8 cellular contexts compared by ENCODE assay signal in the genomic region with DNA sequence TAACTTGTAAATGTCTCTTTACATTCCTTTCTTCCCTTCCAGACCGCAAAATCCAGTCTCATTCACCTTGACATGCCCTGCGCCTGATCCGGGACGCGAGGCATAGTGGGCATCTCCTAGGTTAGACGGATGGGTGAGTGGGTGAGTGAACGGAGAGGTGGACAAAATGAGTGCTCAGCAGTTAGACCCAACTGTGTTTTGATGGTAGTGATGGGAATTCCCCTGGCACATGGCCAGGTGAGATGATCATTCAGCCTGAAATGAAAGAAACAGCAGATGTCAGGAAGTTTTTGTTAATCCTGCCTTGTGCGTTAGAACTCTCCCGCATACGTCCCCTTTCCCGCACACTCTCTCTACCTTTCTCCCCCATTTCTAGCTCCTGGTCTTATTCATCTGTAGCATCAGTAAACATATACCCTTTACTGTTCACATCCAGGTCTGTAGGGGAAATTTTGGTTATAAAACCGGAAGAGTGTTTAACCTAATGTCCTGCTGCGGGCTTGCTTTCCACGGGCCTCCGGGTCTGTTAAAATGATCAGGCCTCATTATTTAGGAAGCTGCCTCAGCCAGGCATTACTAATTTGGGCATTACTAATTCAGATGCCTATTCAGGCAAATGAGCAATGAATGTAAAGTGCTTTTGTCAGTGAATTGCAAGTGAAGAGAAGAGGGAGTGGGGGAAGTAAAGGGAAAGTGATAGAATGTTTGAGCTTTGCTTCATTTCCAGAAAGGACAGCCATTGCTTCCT.
DNase-seq lines count a peak whose midpoint lies in the region; ATAC-seq and TF ChIP-seq lines count a peak whose summit lies in the region.

No MANE protein-coding gene starts in this region.

- intact Hi-C loops in activated CD8-positive, alpha-beta T cell treated with anti-CD3 and anti-CD28 coated beads for 36 hours (cut with micrococcal nuclease): no loop called here

- POLR2A ChIA-PET in activated CD8-positive, alpha-beta T cell treated with anti-CD3 and anti-CD28 coated beads for 36 hours (lab: Charles Lee): interaction anchor here (1.0 to 1.3 kb wide), 2 partner anchors 50 to 172 kb away, joined by 3 read pairs; no protein-coding TSS in a partner anchor

- CTCF ChIA-PET in activated CD8-positive, alpha-beta T cell treated with anti-CD3 and anti-CD28 coated beads for 36 hours (lab: Charles Lee): interaction anchor here (0.7 to 0.9 kb wide), 2 partner anchors 8 to 14 kb away, joined by 3 read pairs; no protein-coding TSS in a partner anchor

- H3K27ac Mint-ChIP-seq in activated CD8-positive, alpha-beta T cell treated with anti-CD3 and anti-CD28 coated beads for 36 hours: peak overlapping the region; percentile 72

- peaks cover 38% of the 10 kb centered on the region for H3K4me1 Mint-ChIP-seq in activated CD8-positive, alpha-beta T cell treated with anti-CD3 and anti-CD28 coated beads for 36 hours (ENCODE audit: low read depth)

- ATAC-seq in HG03571 (IDR thresholded peaks at IDR 0.05; ENCODE audit: unreplicated experiment) (peak; percentile 52), GM19395 (IDR thresholded peaks at IDR 0.05; ENCODE audit: unreplicated experiment) (no peak)
- ATAC-seq in activated CD8-positive, alpha-beta T cell treated with anti-CD3 and anti-CD28 coated beads for 36 hours: peak; percentile 56

- H3K36me3 Mint-ChIP-seq in activated CD8-positive, alpha-beta T cell treated with anti-CD3 and anti-CD28 coated beads for 36 hours (ENCODE audit: low read depth): peaks cover 20% of the 10 kb centered on the region

- no peaks in the 10 kb centered on the region for H3K27me3 Mint-ChIP-seq in activated CD8-positive, alpha-beta T cell treated with anti-CD3 and anti-CD28 coated beads for 36 hours

- TF ChIP-seq CTCF in activated CD8-positive, alpha-beta T cell treated with anti-CD3 and anti-CD28 coated beads for 36 hours (IDR thresholded peaks at IDR 0.05): no peak

- DNase-seq in NCI-H1417 (lab: John Stamatoyannopoulos, UW) (peak in 2 of 3 experiments; percentile 8 to 51), NCI-H1417 treated with DMSO at 0.1 percent for 48 hours (lab: John Stamatoyannopoulos, UW) (no peak), fibroblast of peridontal ligament (ENCODE audit: extremely low read depth) (peak; percentile 47), NK-92 (lab: John Stamatoyannopoulos, UW; ENCODE audit: unreplicated experiment) (no peak)
- DNase-seq in activated CD8-positive, alpha-beta T cell treated with anti-CD3 and anti-CD28 coated beads for 36 hours: peak; percentile 60
- peak in 2 of 3 donors; percentile 17 to 45 for DNase-seq in stimulated activated CD4-positive, alpha-beta T cell treated with anti-CD3 and anti-CD28 coated beads, TNF-alpha, amount 100 ng/mL, for 1 hour (ENCODE audit: low read depth in 3 of 3, low spot score in 1 of 3)

- H3K4me3 Mint-ChIP-seq in activated CD8-positive, alpha-beta T cell treated with anti-CD3 and anti-CD28 coated beads for 36 hours: no peak overlapping the region

- no peaks in the 10 kb centered on the region for H3K9me3 Mint-ChIP-seq in activated CD8-positive, alpha-beta T cell treated with anti-CD3 and anti-CD28 coated beads for 36 hours

Comparison
In these comparisons a context has a peak if more than half of its experiments do, and no peak if none do; other contexts are left out.
1. DNase-seq: peak in NCI-H1417 (2 of 3), activated CD8-positive, alpha-beta T cell treated with anti-CD3 and anti-CD28 coated beads for 36 hours (single experiment), fibroblast of peridontal ligament (single experiment) and stimulated activated CD4-positive, alpha-beta T cell treated with anti-CD3 and anti-CD28 coated beads, TNF-alpha, amount 100 ng/mL, for 1 hour (2 of 3); none in NCI-H1417 treated with DMSO at 0.1 percent for 48 hours (single experiment) and NK-92 (single experiment).